1 cellular context compared by ENCODE assay signal in genomic region chr2:86791574-86791973, GRCh38.
TF ChIP-seq lines count a peak whose summit lies in the region.

No MANE protein-coding gene starts in this region.

TF ChIP-seq in HepG2, 621 proteins besides CTCF, POLR2A, EP300 and RAD21:
- TF ChIP-seq MYPOP (CRISPR knock-in tag; IDR thresholded peaks at IDR 0.05), result no peak
- TF ChIP-seq ZNF256 (CRISPR knock-in tag; conservative IDR thresholded peaks at IDR 0.05), result no peak
- TF ChIP-seq ZSCAN21 (CRISPR knock-in tag; IDR thresholded peaks at IDR 0.05; ENCODE audit: borderline replicate concordance), result no peak
- no peak for TF ChIP-seq MLLT10 (CRISPR knock-in tag; IDR thresholded peaks at IDR 0.05)
- no peak for TF ChIP-seq ZNF724P (CRISPR knock-in tag; IDR thresholded peaks at IDR 0.05; ENCODE audit: borderline replicate concordance)
- TF ChIP-seq ZBTB1 (CRISPR knock-in tag; IDR thresholded peaks at IDR 0.05; ENCODE audit: borderline replicate concordance), result no peak
